ENCODE assay signal across 34 cellular contexts in genomic region chr4:94225449-94225848, GRCh38.
"Had no signal": no experiment of that assay in that cellular context is flagged by ENCODE, and none has a peak within 500 bp of the region (broad histone marks: within the 10 kb centered on the region; RNA-seq: fewer than 3 reads in every experiment).

No MANE protein-coding gene starts in this region.

- DNase-seq: activated B cell treated with CpG ODN at 0.5 μM for 24 hours; activated CD4-positive, alpha-beta memory T cell treated with anti-CD3 and anti-CD28 coated beads for 36 hours; activated CD4-positive, alpha-beta T cell treated with anti-CD3 and anti-CD28 coated beads for 4 hours; activated CD4-positive, alpha-beta T cell treated with anti-CD3 and anti-CD28 coated beads, Interleukin-2, amount 10 ng/mL, durations not matched to agents 24 days and 14 days; activated CD4-positive, alpha-beta T cell treated with anti-CD3 and anti-CD28 coated beads, Interleukin-2, amount 50 U/mL, for 1 hour; activated CD4-positive, alpha-beta T cell treated with anti-CD3 and anti-CD28 coated beads, Interleukin-2, amount 50 U/mL, for 4 hours; activated CD4-positive, CD25-positive, alpha-beta regulatory T cell treated with anti-CD3 and anti-CD28 coated beads, Interleukin-2, amount 50 U/mL, for 72 hours; activated CD8-positive, alpha-beta memory T cell treated with anti-CD3 and anti-CD28 coated beads, Interleukin-2, amount 50 U/mL, for 4 hours; activated CD8-positive, alpha-beta T cell treated with anti-CD3 and anti-CD28 coated beads for 36 hours; activated effector memory CD4-positive, alpha-beta T cell treated with anti-CD3 and anti-CD28 coated beads, Interleukin-2, amount 50 U/mL, for 16 hours; activated gamma-delta T cell treated with Interleukin-2 at 50 U/mL for 16 hours; activated naive CD4-positive, alpha-beta T cell; activated naive CD4-positive, alpha-beta T cell treated with anti-CD3 and anti-CD28 coated beads for 36 hours; activated naive CD4-positive, alpha-beta T cell treated with anti-CD3 and anti-CD28 coated beads, Interleukin-2, amount 50 U/mL, for 16 hours; activated naive CD8-positive, alpha-beta T cell treated with anti-CD3 and anti-CD28 coated beads for 36 hours; activated T-cell treated with anti-CD3 and anti-CD28 coated beads for 4 hours; activated T-cell treated with anti-CD3 and anti-CD28 coated beads, Interleukin-2, amount 50 U/mL, for 1 hour; activated T-cell treated with anti-CD3 and anti-CD28 coated beads, Interleukin-2, amount 50 U/mL, for 4 hours; activated T-cell treated with anti-CD3 and anti-CD28 coated beads, Interleukin-2, amount 50 U/mL, for 72 hours; adrenal gland; amniotic stem cell; aorta; body of pancreas; brain microvascular endothelial cell; cerebellar nuclear complex; T-helper 1 cell; T-helper 2 cell; T-helper 9 cell had no signal

- H3K4me1 ChIP-seq: adrenal gland, body of pancreas, breast epithelium had no signal

- ATAC-seq: activated CD8-positive, alpha-beta T cell treated with anti-CD3 and anti-CD28 coated beads for 36 hours; activated naive CD4-positive, alpha-beta T cell treated with anti-CD3 and anti-CD28 coated beads, Interleukin-2, amount 50 U/mL, for 72 hours; activated T-cell treated with anti-CD3 and anti-CD28 coated beads, Interleukin-2, amount 50 U/mL, for 4 hours; activated T-cell treated with anti-CD3 and anti-CD28 coated beads, Interleukin-2, amount 50 U/mL, for 72 hours; activated T-helper 17 cell treated with anti-CD3 and anti-CD28 coated beads, Interleukin-2, amount 50 U/mL, for 72 hours; body of pancreas had no signal

- H3K27me3 ChIP-seq: adrenal gland, body of pancreas, brain microvascular endothelial cell, breast epithelium had no signal

- H3K36me3 ChIP-seq: adrenal gland, breast epithelium had no signal

- H3K9me3 ChIP-seq: adrenal gland, body of pancreas, breast epithelium had no signal

- H3K27ac ChIP-seq: adrenal gland, body of pancreas, brain microvascular endothelial cell, breast epithelium, VCaP had no signal

- H3K4me3 ChIP-seq: adrenal gland, body of pancreas, breast epithelium had no signal

- FAIRE-seq: astrocyte, TTC549 had no signal
